In genomic region chr2:203871371-203871983, GRCh38 we compare ENCODE assay signal across 10 cellular contexts. TPM values are rescaled to one million over a fixed set of nuclear protein-coding genes. Genes with fewer than 3 reads are reported as not detected.
DNase-seq lines count a peak whose midpoint lies in the region; ATAC-seq lines count a peak whose summit lies in the region.
"Had no signal": no experiment of that assay in that cellular context is flagged by ENCODE, and none has a peak within 500 bp of the region (broad histone marks: within the 10 kb centered on the region; RNA-seq: fewer than 3 reads in every experiment).

No MANE protein-coding gene starts in this region.

- peak; percentile 94 for ATAC-seq in GM18498 (IDR thresholded peaks at IDR 0.05; ENCODE audit: unreplicated experiment)
- peak; percentile 91 for ATAC-seq in GM19438 (IDR thresholded peaks at IDR 0.05; ENCODE audit: low read depth, unreplicated experiment)
- ATAC-seq in HG03139 (IDR thresholded peaks at IDR 0.05; ENCODE audit: unreplicated experiment): peak; percentile 96
- ATAC-seq in activated naive CD8-positive, alpha-beta T cell treated with anti-CD3 and anti-CD28 coated beads, Interleukin-2, amount 10 ng/mL, durations not matched to agents 7 days and 5 days (ENCODE audit: low read depth): peak; percentile 52

- H3K4me3 Mint-ChIP-seq in activated naive CD8-positive, alpha-beta T cell treated with anti-CD3 and anti-CD28 coated beads, Interleukin-2, amount 10 ng/mL, durations not matched to agents 7 days and 5 days: peak overlapping the region; percentile 82
- H3K4me3 Mint-ChIP-seq: memory B cell had no signal

- POLR2A ChIA-PET in activated naive CD8-positive, alpha-beta T cell treated with anti-CD3 and anti-CD28 coated beads, Interleukin-2, amount 10 ng/mL, durations not matched to agents 7 days and 5 days (lab: Charles Lee): interaction anchor here (0.5 to 2.0 kb wide), 7 partner anchors 14 to 632 kb away, joined by 3 to 5 read pairs (median 3); partner anchors contain the start of genes CYP20A1 and ICOS

- H3K4me1 Mint-ChIP-seq in activated naive CD8-positive, alpha-beta T cell treated with anti-CD3 and anti-CD28 coated beads, Interleukin-2, amount 10 ng/mL, durations not matched to agents 7 days and 5 days: peaks cover 69% of the 10 kb centered on the region

- H3K27me3 Mint-ChIP-seq in activated naive CD8-positive, alpha-beta T cell treated with anti-CD3 and anti-CD28 coated beads, Interleukin-2, amount 10 ng/mL, durations not matched to agents 7 days and 5 days: no peaks in the 10 kb centered on the region

- H3K36me3 Mint-ChIP-seq in activated naive CD8-positive, alpha-beta T cell treated with anti-CD3 and anti-CD28 coated beads, Interleukin-2, amount 10 ng/mL, durations not matched to agents 7 days and 5 days: peaks cover 42% of the 10 kb centered on the region
- H3K36me3 Mint-ChIP-seq: memory B cell had no signal

- peaks cover 2% of the 10 kb centered on the region for H3K9me3 Mint-ChIP-seq in activated naive CD8-positive, alpha-beta T cell treated with anti-CD3 and anti-CD28 coated beads, Interleukin-2, amount 10 ng/mL, durations not matched to agents 7 days and 5 days
- H3K9me3 Mint-ChIP-seq: memory B cell had no signal

- peak overlapping the region; percentile 97 for H3K27ac Mint-ChIP-seq in activated naive CD8-positive, alpha-beta T cell treated with anti-CD3 and anti-CD28 coated beads, Interleukin-2, amount 10 ng/mL, durations not matched to agents 7 days and 5 days
- H3K27ac Mint-ChIP-seq: memory B cell had no signal

- no peak for DNase-seq in activated naive CD8-positive, alpha-beta T cell treated with anti-CD3 and anti-CD28 coated beads, Interleukin-2, amount 10 ng/mL, durations not matched to agents 7 days and 5 days
- no peak for DNase-seq in epidermal melanocyte (ENCODE audit: insufficient read length, low spot score)
- no peak for DNase-seq in hepatic stellate cell (ENCODE audit: low spot score)
- DNase-seq in NCI-H187 (lab: John Stamatoyannopoulos, UW): no peak
- no peak for DNase-seq in DMS79 treated with DMSO at 0.1 percent for 48 hours (lab: John Stamatoyannopoulos, UW)

RNA-seq across cellular contexts. Expression of gene CTLA4, which starts 3.9 kb away (rescaled TPM):
- 1 to 10 TPM; 7.3 to 7.6 TPM for total RNA-seq in activated naive CD8-positive, alpha-beta T cell treated with anti-CD3 and anti-CD28 coated beads, Interleukin-2, amount 10 ng/mL, durations not matched to agents 7 days and 5 days
- total RNA-seq: cardiac muscle cell had no signal
